In genomic region chr11:1309498-1310314, GRCh38 we compare ENCODE assay signal across 8 cellular contexts. TPM values are rescaled to one million over a fixed set of nuclear protein-coding genes. Genes with fewer than 3 reads are reported as not detected.
DNase-seq lines count a peak whose midpoint lies in the region; ATAC-seq and TF ChIP-seq lines count a peak whose summit lies in the region.

TSS of gene TOLLIP (minus strand) at chr11:1309632. CDS start at chr11:1309498, 134 bp downstream.

- TF ChIP-seq RAD21 in liver (IDR thresholded peaks at IDR 0.05): peak; percentile 40 to 53

- WGBS in liver: 3% methylated on average over 97 of the region's 97 CpGs

- peak within 1 kb of the TSS; percentile 79 to 91 for H3K9ac ChIP-seq in liver (ENCODE audit: low read depth in 1 of 2, low read length in 2 of 2)

- peak; percentile 6 for TF ChIP-seq CTCF in liver (IDR thresholded peaks at IDR 0.05; ENCODE audit: low read depth, low read length, missing input control)

- DNase-seq in CD1c-positive myeloid dendritic cell (ENCODE audit: extremely low spot score) (peak; percentile 98), NCI-H748 (lab: John Stamatoyannopoulos, UW; ENCODE audit: unreplicated experiment) (peak; percentile 94), dermis microvascular lymphatic vessel endothelial cell (ENCODE audit: low read depth in 2 of 2) (peak; percentile 78 to 92)
- DNase-seq in activated CD4-positive, alpha-beta T cell treated with anti-CD3 and anti-CD28 coated beads, Interleukin-2, amount 50 U/mL, for 4 hours: peak; percentile 95 to 96
- peak; percentile 97 for DNase-seq in stimulated activated CD4-positive, alpha-beta T cell treated with anti-CD3 and anti-CD28 coated beads, Interleukin-4, amount 100 ng/mL, for 1 hour

- peaks cover 0 to 3% (median 0%) of the 10 kb centered on the region in 4 donors for H3K9me3 ChIP-seq in liver (ENCODE audit: control insufficient read depth in 4 of 4, low read length in 3 of 4)

- peak within 1 kb of the TSS; percentile 73 to 91 (median 90) for H3K4me3 ChIP-seq in liver (ENCODE audit: low read depth in 1 of 3, low read length in 3 of 3)

- H3K4me1 ChIP-seq in liver (ENCODE audit: control insufficient read depth in 4 of 4, insufficient read depth in 4 of 4, low read length in 3 of 4): peaks cover 14 to 53% (median 36%) of the 10 kb centered on the region in 4 donors

- H3K27me3 ChIP-seq in liver (ENCODE audit: control insufficient read depth in 4 of 4, insufficient read depth in 4 of 4, low read length in 3 of 4): no peaks in the 10 kb centered on the region

- peak within 1 kb of the TSS; percentile 86 to 89 for H3K27ac ChIP-seq in liver (ENCODE audit: low read depth in 1 of 2, low read length in 2 of 2)

- peak; percentile 79 for ATAC-seq in GM19372 (IDR thresholded peaks at IDR 0.05; ENCODE audit: low read depth, unreplicated experiment)
- ATAC-seq in HG03521 (IDR thresholded peaks at IDR 0.05; ENCODE audit: unreplicated experiment): peak; percentile 74

- H3K36me3 ChIP-seq in liver (ENCODE audit: control insufficient read depth in 4 of 4, insufficient read depth in 3 of 4, low read depth in 1 of 4, low read length in 3 of 4): peaks cover 0 to under 1% (median 0%) of the 10 kb centered on the region in 4 donors

TF ChIP-seq in liver, 16 proteins besides CTCF, POLR2A, EP300 and RAD21:
- no peak for TF ChIP-seq HNF4G (IDR thresholded peaks at IDR 0.05)
- TF ChIP-seq SP1 (IDR thresholded peaks at IDR 0.05): peak; percentile 11
- TF ChIP-seq GABPA (IDR thresholded peaks at IDR 0.05 in 1 of 2, conservative IDR thresholded peaks at IDR 0.05 in 1 of 2): peak in 1 of 2 donors; percentile 11
- TF ChIP-seq FOXA1 (IDR thresholded peaks at IDR 0.05): no peak
- peak; percentile 98 for TF ChIP-seq YY1 (IDR thresholded peaks at IDR 0.05)

RNA-seq across cellular contexts. Expression of gene TOLLIP, which starts in this region (rescaled TPM):
- total RNA-seq in dermis microvascular lymphatic vessel endothelial cell (16.6 and 34.5 TPM in 2 replicates), liver (10 to 100 TPM; 27.5 to 73.5 TPM)
- 100 to 1,000 TPM in 1 of 2 donors, 10 to 100 TPM in 1; 72.4 to 102 TPM for polyA plus RNA-seq in liver

Comparison
In these comparisons a context has a peak if more than half of its experiments do, and no peak if none do; other contexts are left out.
1. Peak in every context shown above with its lines: DNase-seq, ATAC-seq, H3K4me3 ChIP-seq and H3K27ac ChIP-seq.